Comparison of ENCODE assay signal across 23 cellular contexts in genomic region chr2:43302311-43303051, GRCh38.
DNase-seq lines count a peak whose midpoint lies in the region; ATAC-seq and TF ChIP-seq lines count a peak whose summit lies in the region.
"Had no signal": no experiment of that assay in that cellular context is flagged by ENCODE, and none has a peak within 500 bp of the region (broad histone marks: within the 10 kb centered on the region; RNA-seq: fewer than 3 reads in every experiment).

No MANE protein-coding gene starts in this region.

- no peak for TF ChIP-seq CTCF in right atrium auricular region (IDR thresholded peaks at IDR 0.05)
- TF ChIP-seq CTCF in sigmoid colon (IDR thresholded peaks at IDR 0.05), result no peak

- intact Hi-C loops in Right ventricle myocardium superior (cut with DNase I) (no loop called here), sigmoid colon (cut with DNase I) (no loop called here)
- intact Hi-C loops in dendritic cell treated with granulocyte-macrophage colony-stimulating factor and Interleukin-4, amounts not matched to agents 40 ng/mL and 50 ng/mL, for 4 days (cut with micrococcal nuclease), result loop anchor here (10.0 kb wide), 1 partner anchor 102 kb away; no protein-coding TSS in a partner anchor

- H3K27ac ChIP-seq in right atrium auricular region, result peak overlapping the region; percentile 76 to 84
- H3K27ac ChIP-seq in sigmoid colon, result peak overlapping the region; percentile 1 to 86 (median 52)

- no peaks in the 10 kb centered on the region for H3K27me3 ChIP-seq in right atrium auricular region
- no peaks in the 10 kb centered on the region for H3K27me3 ChIP-seq in sigmoid colon
- H3K27me3 ChIP-seq: breast epithelium had no signal

- H3K9me3 ChIP-seq in right atrium auricular region (no peaks in the 10 kb centered on the region), sigmoid colon (no peaks in the 10 kb centered on the region)
- H3K9me3 ChIP-seq: breast epithelium, lower lobe of right lung had no signal

- H3K36me3 Mint-ChIP-seq in dendritic cell treated with granulocyte-macrophage colony-stimulating factor and Interleukin-4, amounts not matched to agents 40 ng/mL and 50 ng/mL, for 4 days (ENCODE audit: low read depth), result no peaks in the 10 kb centered on the region
- H3K36me3 Mint-ChIP-seq: natural killer cell treated with Interleukin-12 subunit alpha and Interleukin-12 subunit beta and Interleukin-15 and Interleukin-18, amount 100 ng/mL, for 72 hours had no signal

- H3K4me1 Mint-ChIP-seq in dendritic cell treated with granulocyte-macrophage colony-stimulating factor and Interleukin-4, amounts not matched to agents 40 ng/mL and 50 ng/mL, for 4 days (ENCODE audit: low read depth), result peaks cover 35% of the 10 kb centered on the region
- H3K4me1 Mint-ChIP-seq: activated B cell treated with CpG ODN at 0.5 μM for 24 hours had no signal

- no peak overlapping the region for H3K4me3 ChIP-seq in right atrium auricular region
- no peak overlapping the region for H3K4me3 ChIP-seq in sigmoid colon
- H3K4me3 ChIP-seq: breast epithelium, lower lobe of right lung had no signal

- H3K9me3 Mint-ChIP-seq in dendritic cell treated with granulocyte-macrophage colony-stimulating factor and Interleukin-4, amounts not matched to agents 40 ng/mL and 50 ng/mL, for 4 days, result no peaks in the 10 kb centered on the region
- H3K9me3 Mint-ChIP-seq: activated B cell treated with CpG ODN at 0.5 μM for 24 hours; activated T-cell treated with anti-CD3 and anti-CD28 coated beads, Interleukin-2, amount 50 U/mL, for 72 hours; CD8-positive, alpha-beta T cell; natural killer cell treated with Interleukin-12 subunit alpha and Interleukin-12 subunit beta and Interleukin-15 and Interleukin-18, amount 100 ng/mL, for 72 hours had no signal

- no peak for ATAC-seq in Right ventricle myocardium superior (ENCODE audit: poor library complexity)
- ATAC-seq: CD8-positive, alpha-beta T cell had no signal

- 85 to 99% methylated on average over 2 of the region's 2 CpGs for WGBS in sigmoid colon, 2 donors

- DNase-seq in right atrium auricular region (ENCODE audit: low spot score) (no peak), Right ventricle myocardium superior (no peak), sigmoid colon (no peak), T1000 (lab: John Stamatoyannopoulos, UW) (no peak), NCI-H128 (lab: John Stamatoyannopoulos, UW; ENCODE audit: unreplicated experiment) (no peak), SIG-M5 (lab: John Stamatoyannopoulos, UW) (no peak)
- no peak for DNase-seq in effector CD4-positive, alpha-beta T cell
- DNase-seq: activated B cell treated with CpG ODN at 0.5 μM for 24 hours; activated naive CD4-positive, alpha-beta T cell; activated T-cell treated with anti-CD3 and anti-CD28 coated beads, Interleukin-2, amount 50 U/mL, for 72 hours; AML-193; CD8-positive, alpha-beta T cell; cortex of kidney; IMR-90; kidney; lower lobe of right lung; NCI-H1105; NCI-H2029; NCI-H526; NK-92 treated with Interleukin-12 subunit alpha and Interleukin-12 subunit beta, amount 100 ng/mL, for 24 hours had no signal

- no peaks in the 10 kb centered on the region for H3K36me3 ChIP-seq in right atrium auricular region
- no peaks in the 10 kb centered on the region for H3K36me3 ChIP-seq in sigmoid colon
- H3K36me3 ChIP-seq: breast epithelium, lower lobe of right lung had no signal

- H3K27me3 Mint-ChIP-seq in dendritic cell treated with granulocyte-macrophage colony-stimulating factor and Interleukin-4, amounts not matched to agents 40 ng/mL and 50 ng/mL, for 4 days, result no peaks in the 10 kb centered on the region
- H3K27me3 Mint-ChIP-seq: activated B cell treated with CpG ODN at 0.5 μM for 24 hours; natural killer cell treated with Interleukin-12 subunit alpha and Interleukin-12 subunit beta and Interleukin-15 and Interleukin-18, amount 100 ng/mL, for 72 hours had no signal

- no peak for TF ChIP-seq POLR2A in sigmoid colon (IDR thresholded peaks at IDR 0.05)

- H3K27ac Mint-ChIP-seq in dendritic cell treated with granulocyte-macrophage colony-stimulating factor and Interleukin-4, amounts not matched to agents 40 ng/mL and 50 ng/mL, for 4 days, result peak overlapping the region; percentile 57
- H3K27ac Mint-ChIP-seq: activated B cell treated with CpG ODN at 0.5 μM for 24 hours; activated T-cell treated with anti-CD3 and anti-CD28 coated beads, Interleukin-2, amount 50 U/mL, for 72 hours; CD8-positive, alpha-beta T cell; natural killer cell treated with Interleukin-12 subunit alpha and Interleukin-12 subunit beta and Interleukin-15 and Interleukin-18, amount 100 ng/mL, for 72 hours had no signal

- H3K4me1 ChIP-seq in right atrium auricular region (peaks cover 0 to 66% of the 10 kb centered on the region in 2 donors), sigmoid colon (peaks cover 0 to 56% (median 45%) of the 10 kb centered on the region in 4 donors)

- no peak for TF ChIP-seq EP300 in sigmoid colon (IDR thresholded peaks at IDR 0.05)

- H3K4me3 Mint-ChIP-seq in dendritic cell treated with granulocyte-macrophage colony-stimulating factor and Interleukin-4, amounts not matched to agents 40 ng/mL and 50 ng/mL, for 4 days, result no peak overlapping the region
- H3K4me3 Mint-ChIP-seq: activated B cell treated with CpG ODN at 0.5 μM for 24 hours; activated T-cell treated with anti-CD3 and anti-CD28 coated beads, Interleukin-2, amount 50 U/mL, for 72 hours; CD8-positive, alpha-beta T cell; natural killer cell treated with Interleukin-12 subunit alpha and Interleukin-12 subunit beta and Interleukin-15 and Interleukin-18, amount 100 ng/mL, for 72 hours had no signal
